In the genomic region with DNA sequence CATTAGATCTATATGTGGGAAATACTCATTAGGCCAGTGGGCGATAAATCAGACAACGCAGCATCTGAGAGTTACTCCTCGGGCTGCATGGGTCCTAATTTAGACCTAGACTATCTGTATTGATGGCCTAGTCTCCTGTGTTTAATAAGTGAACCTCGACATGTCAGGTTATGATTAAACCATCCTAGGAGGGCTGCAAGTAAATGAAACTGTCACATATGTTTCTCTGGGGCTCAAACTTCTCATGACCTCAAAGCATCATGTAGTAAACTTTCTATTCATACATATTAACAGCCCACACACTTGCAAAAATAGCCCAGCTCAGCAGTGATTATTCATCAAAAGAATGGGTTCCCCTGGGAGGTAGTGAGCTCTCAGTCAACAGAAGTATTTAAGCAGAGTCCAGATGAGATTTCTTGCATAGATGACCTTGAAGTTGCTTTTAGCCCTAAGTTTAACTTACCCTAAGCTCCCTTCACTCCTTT, we compare ENCODE assay signal across 1 cellular context.
TF ChIP-seq lines count a peak whose summit lies in the region.

No MANE protein-coding gene starts in this region.

TF ChIP-seq in GM12878, 131 proteins besides CTCF, POLR2A, EP300 and RAD21 (continued from another document):
- TF ChIP-seq, protein P1, sequence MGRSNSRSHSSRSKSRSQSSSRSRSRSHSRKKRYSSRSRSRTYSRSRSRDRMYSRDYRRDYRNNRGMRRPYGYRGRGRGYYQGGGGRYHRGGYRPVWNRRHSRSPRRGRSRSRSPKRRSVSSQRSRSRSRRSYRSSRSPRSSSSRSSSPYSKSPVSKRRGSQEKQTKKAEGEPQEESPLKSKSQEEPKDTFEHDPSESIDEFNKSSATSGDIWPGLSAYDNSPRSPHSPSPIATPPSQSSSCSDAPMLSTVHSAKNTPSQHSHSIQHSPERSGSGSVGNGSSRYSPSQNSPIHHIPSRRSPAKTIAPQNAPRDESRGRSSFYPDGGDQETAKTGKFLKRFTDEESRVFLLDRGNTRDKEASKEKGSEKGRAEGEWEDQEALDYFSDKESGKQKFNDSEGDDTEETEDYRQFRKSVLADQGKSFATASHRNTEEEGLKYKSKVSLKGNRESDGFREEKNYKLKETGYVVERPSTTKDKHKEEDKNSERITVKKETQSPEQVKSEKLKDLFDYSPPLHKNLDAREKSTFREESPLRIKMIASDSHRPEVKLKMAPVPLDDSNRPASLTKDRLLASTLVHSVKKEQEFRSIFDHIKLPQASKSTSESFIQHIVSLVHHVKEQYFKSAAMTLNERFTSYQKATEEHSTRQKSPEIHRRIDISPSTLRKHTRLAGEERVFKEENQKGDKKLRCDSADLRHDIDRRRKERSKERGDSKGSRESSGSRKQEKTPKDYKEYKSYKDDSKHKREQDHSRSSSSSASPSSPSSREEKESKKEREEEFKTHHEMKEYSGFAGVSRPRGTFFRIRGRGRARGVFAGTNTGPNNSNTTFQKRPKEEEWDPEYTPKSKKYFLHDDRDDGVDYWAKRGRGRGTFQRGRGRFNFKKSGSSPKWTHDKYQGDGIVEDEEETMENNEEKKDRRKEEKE (IDR thresholded peaks at IDR 0.05): no peak
- no peak for TF ChIP-seq ZZZ3 (IDR thresholded peaks at IDR 0.05; ENCODE audit: control insufficient read depth, insufficient read length, low read depth)
- TF ChIP-seq ETV6 (conservative IDR thresholded peaks at IDR 0.05 in 1 of 2, IDR thresholded peaks at IDR 0.05 in 1 of 2; ENCODE audit: borderline replicate concordance in 1 of 2, low read depth in 1 of 2): no peak; a peak in 1 of 4 replicates
- TF ChIP-seq, protein P2, sequence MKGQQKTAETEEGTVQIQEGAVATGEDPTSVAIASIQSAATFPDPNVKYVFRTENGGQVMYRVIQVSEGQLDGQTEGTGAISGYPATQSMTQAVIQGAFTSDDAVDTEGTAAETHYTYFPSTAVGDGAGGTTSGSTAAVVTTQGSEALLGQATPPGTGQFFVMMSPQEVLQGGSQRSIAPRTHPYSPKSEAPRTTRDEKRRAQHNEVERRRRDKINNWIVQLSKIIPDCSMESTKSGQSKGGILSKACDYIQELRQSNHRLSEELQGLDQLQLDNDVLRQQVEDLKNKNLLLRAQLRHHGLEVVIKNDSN (IDR thresholded peaks at IDR 0.05; ENCODE audit: borderline replicate concordance, extremely low read length, insufficient read depth, low read depth, low read length): no peak
- peak; percentile 65 for TF ChIP-seq JUNB (IDR thresholded peaks at IDR 0.05)
- TF ChIP-seq HCFC1 (IDR thresholded peaks at IDR 0.05; ENCODE audit: low read length): no peak
- no peak for TF ChIP-seq RB1 (IDR thresholded peaks at IDR 0.05; ENCODE audit: borderline replicate concordance)
- no peak for TF ChIP-seq SUPT20H (IDR thresholded peaks at IDR 0.05; ENCODE audit: borderline replicate concordance, control insufficient read depth, low read depth, low read length)
- TF ChIP-seq, protein P3, sequence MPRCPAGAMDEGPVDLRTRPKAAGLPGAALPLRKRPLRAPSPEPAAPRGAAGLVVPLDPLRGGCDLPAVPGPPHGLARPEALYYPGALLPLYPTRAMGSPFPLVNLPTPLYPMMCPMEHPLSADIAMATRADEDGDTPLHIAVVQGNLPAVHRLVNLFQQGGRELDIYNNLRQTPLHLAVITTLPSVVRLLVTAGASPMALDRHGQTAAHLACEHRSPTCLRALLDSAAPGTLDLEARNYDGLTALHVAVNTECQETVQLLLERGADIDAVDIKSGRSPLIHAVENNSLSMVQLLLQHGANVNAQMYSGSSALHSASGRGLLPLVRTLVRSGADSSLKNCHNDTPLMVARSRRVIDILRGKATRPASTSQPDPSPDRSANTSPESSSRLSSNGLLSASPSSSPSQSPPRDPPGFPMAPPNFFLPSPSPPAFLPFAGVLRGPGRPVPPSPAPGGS (IDR thresholded peaks at IDR 0.05; ENCODE audit: borderline replicate concordance, insufficient read depth, low read depth, low read length, poor library complexity, severe bottlenecking): peak; percentile 67
- no peak for TF ChIP-seq PAX8 (IDR thresholded peaks at IDR 0.05)
- TF ChIP-seq BCL11A (IDR thresholded peaks at IDR 0.05; ENCODE audit: low read depth, low read length): peak; percentile 65; the same call in 1 of the 2 replicates
- TF ChIP-seq MYB (IDR thresholded peaks at IDR 0.05; ENCODE audit: borderline replicate concordance, low read depth, low read length): no peak
- TF ChIP-seq NFXL1 (IDR thresholded peaks at IDR 0.05; ENCODE audit: borderline replicate concordance): no peak
- TF ChIP-seq, protein P4, sequence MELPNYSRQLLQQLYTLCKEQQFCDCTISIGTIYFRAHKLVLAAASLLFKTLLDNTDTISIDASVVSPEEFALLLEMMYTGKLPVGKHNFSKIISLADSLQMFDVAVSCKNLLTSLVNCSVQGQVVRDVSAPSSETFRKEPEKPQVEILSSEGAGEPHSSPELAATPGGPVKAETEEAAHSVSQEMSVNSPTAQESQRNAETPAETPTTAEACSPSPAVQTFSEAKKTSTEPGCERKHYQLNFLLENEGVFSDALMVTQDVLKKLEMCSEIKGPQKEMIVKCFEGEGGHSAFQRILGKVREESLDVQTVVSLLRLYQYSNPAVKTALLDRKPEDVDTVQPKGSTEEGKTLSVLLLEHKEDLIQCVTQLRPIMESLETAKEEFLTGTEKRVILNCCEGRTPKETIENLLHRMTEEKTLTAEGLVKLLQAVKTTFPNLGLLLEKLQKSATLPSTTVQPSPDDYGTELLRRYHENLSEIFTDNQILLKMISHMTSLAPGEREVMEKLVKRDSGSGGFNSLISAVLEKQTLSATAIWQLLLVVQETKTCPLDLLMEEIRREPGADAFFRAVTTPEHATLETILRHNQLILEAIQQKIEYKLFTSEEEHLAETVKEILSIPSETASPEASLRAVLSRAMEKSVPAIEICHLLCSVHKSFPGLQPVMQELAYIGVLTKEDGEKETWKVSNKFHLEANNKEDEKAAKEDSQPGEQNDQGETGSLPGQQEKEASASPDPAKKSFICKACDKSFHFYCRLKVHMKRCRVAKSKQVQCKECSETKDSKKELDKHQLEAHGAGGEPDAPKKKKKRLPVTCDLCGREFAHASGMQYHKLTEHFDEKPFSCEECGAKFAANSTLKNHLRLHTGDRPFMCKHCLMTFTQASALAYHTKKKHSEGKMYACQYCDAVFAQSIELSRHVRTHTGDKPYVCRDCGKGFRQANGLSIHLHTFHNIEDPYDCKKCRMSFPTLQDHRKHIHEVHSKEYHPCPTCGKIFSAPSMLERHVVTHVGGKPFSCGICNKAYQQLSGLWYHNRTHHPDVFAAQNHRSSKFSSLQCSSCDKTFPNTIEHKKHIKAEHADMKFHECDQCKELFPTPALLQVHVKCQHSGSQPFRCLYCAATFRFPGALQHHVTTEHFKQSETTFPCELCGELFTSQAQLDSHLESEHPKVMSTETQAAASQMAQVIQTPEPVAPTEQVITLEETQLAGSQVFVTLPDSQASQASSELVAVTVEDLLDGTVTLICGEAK (IDR thresholded peaks at IDR 0.05; ENCODE audit: borderline replicate concordance): no peak
- TF ChIP-seq, protein P5, sequence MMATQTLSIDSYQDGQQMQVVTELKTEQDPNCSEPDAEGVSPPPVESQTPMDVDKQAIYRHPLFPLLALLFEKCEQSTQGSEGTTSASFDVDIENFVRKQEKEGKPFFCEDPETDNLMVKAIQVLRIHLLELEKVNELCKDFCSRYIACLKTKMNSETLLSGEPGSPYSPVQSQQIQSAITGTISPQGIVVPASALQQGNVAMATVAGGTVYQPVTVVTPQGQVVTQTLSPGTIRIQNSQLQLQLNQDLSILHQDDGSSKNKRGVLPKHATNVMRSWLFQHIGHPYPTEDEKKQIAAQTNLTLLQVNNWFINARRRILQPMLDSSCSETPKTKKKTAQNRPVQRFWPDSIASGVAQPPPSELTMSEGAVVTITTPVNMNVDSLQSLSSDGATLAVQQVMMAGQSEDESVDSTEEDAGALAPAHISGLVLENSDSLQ (IDR thresholded peaks at IDR 0.05): peak; percentile 50; the same call in 1 of the 2 replicates
- TF ChIP-seq, protein P6, sequence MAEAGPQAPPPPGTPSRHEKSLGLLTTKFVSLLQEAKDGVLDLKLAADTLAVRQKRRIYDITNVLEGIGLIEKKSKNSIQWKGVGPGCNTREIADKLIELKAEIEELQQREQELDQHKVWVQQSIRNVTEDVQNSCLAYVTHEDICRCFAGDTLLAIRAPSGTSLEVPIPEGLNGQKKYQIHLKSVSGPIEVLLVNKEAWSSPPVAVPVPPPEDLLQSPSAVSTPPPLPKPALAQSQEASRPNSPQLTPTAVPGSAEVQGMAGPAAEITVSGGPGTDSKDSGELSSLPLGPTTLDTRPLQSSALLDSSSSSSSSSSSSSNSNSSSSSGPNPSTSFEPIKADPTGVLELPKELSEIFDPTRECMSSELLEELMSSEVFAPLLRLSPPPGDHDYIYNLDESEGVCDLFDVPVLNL (IDR thresholded peaks at IDR 0.05; ENCODE audit: low read depth, low read length): no peak
